Comparison of ENCODE assay signal across 20 cellular contexts in genomic region chr12:2092354-2092753, GRCh38. TPM values are rescaled to one million over a fixed set of nuclear protein-coding genes. Genes with fewer than 3 reads are reported as not detected.
A peak's percentile ranks its signal among the peaks of the same experiment; 100 is the strongest.
DNase-seq lines count a peak whose midpoint lies in the region; ATAC-seq and TF ChIP-seq lines count a peak whose summit lies in the region.
"Had no signal": no experiment of that assay in that cellular context is flagged by ENCODE, and none has a peak within 500 bp of the region (broad histone marks: within the 10 kb centered on the region; RNA-seq: fewer than 3 reads in every experiment).

No MANE protein-coding gene starts in this region.

- H3K4me1 ChIP-seq in esophagus muscularis mucosa: peaks cover 54 to 79% (median 70%) of the 10 kb centered on the region in 4 donors
- H3K4me1 ChIP-seq in osteoblast (ENCODE audit: insufficient read depth, low read length): peaks cover 31% of the 10 kb centered on the region
- peaks cover 11% of the 10 kb centered on the region for H3K4me1 ChIP-seq in upper lobe of right lung
- peaks cover 3% of the 10 kb centered on the region for H3K4me1 ChIP-seq in prostate gland (replicated peaks)
- H3K4me1 ChIP-seq: SJCRH30 had no signal

- 81% methylated on average over 5 of the region's 5 CpGs for WGBS in esophagus muscularis mucosa
- WGBS in prostate gland: 86% methylated on average over 5 of the region's 5 CpGs

- no peak overlapping the region for H2AFZ ChIP-seq in osteoblast (ENCODE audit: low read length)

- H3K27ac ChIP-seq in esophagus muscularis mucosa (replicated peaks in 1 of 4) (peak overlapping the region; percentile 68 to 86 (median 78)), osteoblast (ENCODE audit: low read depth, low read length) (peak overlapping the region; percentile 84), upper lobe of right lung (no peak overlapping the region), prostate gland (no peak overlapping the region)
- H3K27ac ChIP-seq: 22Rv1, C4-2B, RWPE1, SJCRH30 had no signal

- H3K4me2 ChIP-seq in osteoblast (ENCODE audit: insufficient read depth, low read length): peak overlapping the region; percentile 40

- TF ChIP-seq CTCF in esophagus muscularis mucosa (IDR thresholded peaks at IDR 0.05) (no peak), osteoblast (IDR thresholded peaks at IDR 0.05; ENCODE audit: extremely low read depth, low read depth, low read length) (no peak), upper lobe of right lung (IDR thresholded peaks at IDR 0.05) (no peak), prostate gland (IDR thresholded peaks at IDR 0.05) (no peak)

- no peak for TF ChIP-seq POLR2A in esophagus muscularis mucosa (IDR thresholded peaks at IDR 0.05; ENCODE audit: low read depth)
- no peak for TF ChIP-seq POLR2A in prostate gland (IDR thresholded peaks at IDR 0.05)

- ATAC-seq in upper lobe of right lung: no peak
- ATAC-seq: PC-3 had no signal

- no peak for TF ChIP-seq EP300 in esophagus muscularis mucosa (IDR thresholded peaks at IDR 0.05)

- H3K9me3 ChIP-seq in esophagus muscularis mucosa: no peaks in the 10 kb centered on the region
- H3K9me3 ChIP-seq in osteoblast (ENCODE audit: low read depth, low read length): no peaks in the 10 kb centered on the region
- no peaks in the 10 kb centered on the region for H3K9me3 ChIP-seq in upper lobe of right lung
- H3K9me3 ChIP-seq in prostate gland: no peaks in the 10 kb centered on the region
- H3K9me3 ChIP-seq: SJCRH30 had no signal

- peaks cover 0 to 11% (median 0%) of the 10 kb centered on the region in 4 donors for H3K36me3 ChIP-seq in esophagus muscularis mucosa
- no peaks in the 10 kb centered on the region for H3K36me3 ChIP-seq in osteoblast (ENCODE audit: insufficient read depth, low read length)
- H3K36me3 ChIP-seq in upper lobe of right lung: no peaks in the 10 kb centered on the region
- H3K36me3 ChIP-seq in prostate gland: no peaks in the 10 kb centered on the region
- H3K36me3 ChIP-seq: SJCRH30 had no signal

- peaks cover 7% of the 10 kb centered on the region for H4K20me1 ChIP-seq in osteoblast (ENCODE audit: insufficient read depth, low read length)

- DNase-seq in NCI-H2171 treated with DMSO at 0.1 percent for 48 hours (lab: John Stamatoyannopoulos, UW) (peak; percentile 33), NCI-H2171 (lab: John Stamatoyannopoulos, UW) (no peak), esophagus muscularis mucosa (ENCODE audit: extremely low spot score) (no peak), osteoblast (ENCODE audit: insufficient read length, low spot score, missing footprints) (no peak), upper lobe of right lung (peak; percentile 29), SKM-1 treated with dmso at 0.1 percent for 144 hours (lab: John Stamatoyannopoulos, UW; ENCODE audit: unreplicated experiment) (no peak), prostate gland (ENCODE audit: low spot score) (no peak)
- DNase-seq in NK-92 treated with Interleukin-12 subunit alpha and Interleukin-12 subunit beta, amount 100 ng/mL, for 24 hours (lab: John Stamatoyannopoulos, UW): no peak
- DNase-seq: AML-193, DMS79 treated with DMSO at 0.1 percent for 48 hours, KG1, NCI-H1105 treated with DMSO at 0.1 percent for 48 hours, NCI-H1694 treated with DMSO at 0.1 percent for 48 hours, NCI-H2107, NCI-H524, PC-3, SJCRH30 had no signal

- intact Hi-C loops in esophagus muscularis mucosa (cut with DNase I) (no loop called here), upper lobe of right lung (cut with DNase I) (no loop called here), prostate gland (cut with DNase I) (no loop called here)

- peaks cover 80% of the 10 kb centered on the region for H3K79me2 ChIP-seq in osteoblast (ENCODE audit: insufficient read depth, low read length)

- no peak overlapping the region for H3K4me3 ChIP-seq in esophagus muscularis mucosa
- no peak overlapping the region for H3K4me3 ChIP-seq in osteoblast (ENCODE audit: insufficient read depth, low read length)
- no peak overlapping the region for H3K4me3 ChIP-seq in upper lobe of right lung
- no peak overlapping the region for H3K4me3 ChIP-seq in prostate gland
- H3K4me3 ChIP-seq: SJCRH30 had no signal

- H3K27me3 ChIP-seq in esophagus muscularis mucosa: no peaks in the 10 kb centered on the region
- H3K27me3 ChIP-seq in osteoblast (ENCODE audit: insufficient read depth, low read length): no peaks in the 10 kb centered on the region
- H3K27me3 ChIP-seq in upper lobe of right lung: no peaks in the 10 kb centered on the region
- no peaks in the 10 kb centered on the region for H3K27me3 ChIP-seq in prostate gland (replicated peaks; ENCODE audit: insufficient read depth)

RNA-seq across cellular contexts. Expression of gene CACNA1C, which starts 39.6 kb away (rescaled TPM):
- total RNA-seq in esophagus muscularis mucosa (100 to 1,000 TPM in 1 of 4 donors, 10 to 100 TPM in 3; 44.1 to 104 (median 49.4) TPM), osteoblast (19.2 and 22.4 TPM in 2 replicates), upper lobe of right lung (15.6 TPM), prostate gland (10 to 100 TPM in 1 of 2 donors, 1 to 10 TPM in 1; 8.1 to 18.2 TPM)
- total RNA-seq: PC-3, SJCRH30 had no signal

Comparison
In these comparisons a context has a peak if more than half of its experiments do, and no peak if none do; other contexts are left out.
1. DNase-seq: peak in NCI-H2171 treated with DMSO at 0.1 percent for 48 hours (single experiment) and upper lobe of right lung (single experiment); none in NCI-H2171 (single experiment), esophagus muscularis mucosa (single experiment), osteoblast (single experiment), SKM-1 treated with dmso at 0.1 percent for 144 hours (single experiment), NK-92 treated with Interleukin-12 subunit alpha and Interleukin-12 subunit beta, amount 100 ng/mL, for 24 hours (single experiment) and prostate gland (single experiment).
2. H3K27ac ChIP-seq: peak in esophagus muscularis mucosa (4 of 4) and osteoblast (single experiment); none in upper lobe of right lung (single experiment) and prostate gland (0 of 2).